11 cellular contexts compared by ENCODE assay signal in the genomic region with DNA sequence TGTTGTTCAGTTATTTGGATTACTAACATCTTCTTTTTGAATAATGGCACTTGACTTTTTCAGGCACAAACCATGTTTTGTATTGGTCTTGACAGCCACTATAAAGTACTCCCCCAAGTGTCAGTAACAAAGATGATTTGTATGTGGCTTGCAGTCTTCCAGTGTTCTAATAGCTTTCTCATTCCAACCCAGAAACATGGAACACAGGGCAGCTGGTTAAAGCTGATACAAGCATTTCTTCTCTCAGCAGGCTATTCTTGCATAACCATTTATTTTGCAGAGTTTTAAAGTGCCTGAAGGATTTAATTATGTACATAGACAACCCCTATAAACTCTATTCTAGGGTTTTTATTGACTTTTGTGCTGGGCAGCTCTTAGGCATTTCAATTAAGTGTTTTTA.
DNase-seq lines count a peak whose midpoint lies in the region; ATAC-seq, FAIRE-seq and TF ChIP-seq lines count a peak whose summit lies in the region.
"Had no signal": no experiment of that assay in that cellular context is flagged by ENCODE, and none has a peak within 500 bp of the region (broad histone marks: within the 10 kb centered on the region; RNA-seq: fewer than 3 reads in every experiment).

No MANE protein-coding gene starts in this region.

- CTCF ChIA-PET in A673 (lab: Charles Lee): interaction anchor here (0.6 kb wide), 1 partner anchor 10 kb away, joined by 3 read pairs; no protein-coding TSS in a partner anchor
- CTCF ChIA-PET in HepG2 (lab: Yijun Ruan, JAX; ENCODE audit: low intra/inter-chr PET ratio, low total read pairs): no interaction called here

- no peak overlapping the region for H3K18ac ChIP-seq in mesenchymal stem cell (ENCODE audit: low read depth in 1 of 2, low read length in 2 of 2)

- POLR2A ChIA-PET in A673 (lab: Charles Lee; ENCODE audit: low non-redundant PET) (no interaction called here), HepG2 (lab: Yijun Ruan, JAX) (no interaction called here)

- no peaks in the 10 kb centered on the region for H3K79me2 ChIP-seq in Karpas-422 (ENCODE audit: low read length)
- H3K79me2 ChIP-seq in HepG2 (ENCODE audit: insufficient read depth, low read length): no peaks in the 10 kb centered on the region

- peak overlapping the region; percentile 40 for H3K4me3 ChIP-seq in A673 (ENCODE audit: low read depth, low read length, poor library complexity, severe bottlenecking)
- no peak overlapping the region for H3K4me3 ChIP-seq in Karpas-422 (ENCODE audit: low read length)
- no peak overlapping the region for H3K4me3 ChIP-seq in mesenchymal stem cell (ENCODE audit: insufficient read depth in 1 of 2, low read depth in 1 of 2, low read length in 2 of 2)
- no peak overlapping the region for H3K4me3 ChIP-seq in HepG2 (replicated peaks in 1 of 3; ENCODE audit: insufficient read depth in 1 of 3, low read depth in 2 of 3, low read length in 3 of 3)
- H3K4me3 ChIP-seq: body of pancreas had no signal

- peak overlapping the region; percentile 88 for H3K27ac ChIP-seq in A673 (ENCODE audit: low read depth, low read length, poor library complexity, severe bottlenecking)
- no peak overlapping the region for H3K27ac ChIP-seq in Karpas-422 (ENCODE audit: low read length)
- H3K27ac ChIP-seq in mesenchymal stem cell (ENCODE audit: low read length, poor library complexity, severe bottlenecking): no peak overlapping the region
- H3K27ac ChIP-seq in HepG2 (ENCODE audit: extremely low read length, insufficient read depth, low read length): no peak overlapping the region

- H4K91ac ChIP-seq in mesenchymal stem cell (ENCODE audit: low read length): no peak overlapping the region

- H3K4me2 ChIP-seq in Karpas-422 (ENCODE audit: low read depth, low read length, poor library complexity, severe bottlenecking) (no peak overlapping the region), mesenchymal stem cell (ENCODE audit: low read length, poor library complexity, severe bottlenecking) (no peak overlapping the region), HepG2 (ENCODE audit: low read depth, low read length) (no peak overlapping the region)

- no TSS peak for BruUV-seq in A673 (replicated peaks; lab: Mats Ljungman, UMichigan)
- BruUV-seq in HepG2 (replicated peaks; lab: Mats Ljungman, UMichigan): no TSS peak

- ATAC-seq in HG03342 (IDR thresholded peaks at IDR 0.05; ENCODE audit: unreplicated experiment) (no peak), HepG2 (no peak), HG02642 (IDR thresholded peaks at IDR 0.05; ENCODE audit: poor library complexity, unreplicated experiment) (no peak), HG03139 (IDR thresholded peaks at IDR 0.05; ENCODE audit: unreplicated experiment) (no peak)

- peaks cover 1% of the 10 kb centered on the region for H3K79me1 ChIP-seq in mesenchymal stem cell (replicated peaks; ENCODE audit: low read length, poor library complexity, severe bottlenecking)

- H4K20me1 ChIP-seq in Karpas-422 (ENCODE audit: insufficient read depth, low read depth, low read length) (no peaks in the 10 kb centered on the region), HepG2 (ENCODE audit: insufficient read depth, low read length) (no peaks in the 10 kb centered on the region)

- TF ChIP-seq CTCF in A673 (conservative IDR thresholded peaks at IDR 0.05; ENCODE audit: low read depth, low read length) (0 out of 2 replicates have a peak, but pooled peaks have one; percentile 11), HepG2 (CRISPR knock-in tag; IDR thresholded peaks at IDR 0.05) (no peak)

- no peak overlapping the region for H2BK120ac ChIP-seq in mesenchymal stem cell (ENCODE audit: low read depth, low read length)

- no peaks in the 10 kb centered on the region for H3K27me3 ChIP-seq in A673 (replicated peaks; ENCODE audit: insufficient read depth, low read depth, low read length, poor library complexity)
- H3K27me3 ChIP-seq in Karpas-422 (ENCODE audit: low read length): no peaks in the 10 kb centered on the region
- no peaks in the 10 kb centered on the region for H3K27me3 ChIP-seq in mesenchymal stem cell (ENCODE audit: control insufficient read depth in 1 of 2, insufficient read depth in 1 of 2, low read length in 2 of 2)
- H3K27me3 ChIP-seq in HepG2 (ENCODE audit: control insufficient read depth in 1 of 2, insufficient read depth in 2 of 2, low read length in 2 of 2): no peaks in the 10 kb centered on the region
- H3K27me3 ChIP-seq: body of pancreas had no signal

- H3K36me3 ChIP-seq in A673 (ENCODE audit: insufficient read depth, low read length, poor library complexity, severe bottlenecking) (no peaks in the 10 kb centered on the region), Karpas-422 (ENCODE audit: insufficient read depth, low read length) (no peaks in the 10 kb centered on the region), mesenchymal stem cell (ENCODE audit: control insufficient read depth in 1 of 2, insufficient read depth in 2 of 2, low read depth in 1 of 2, low read length in 2 of 2) (no peaks in the 10 kb centered on the region), HepG2 (replicated peaks in 1 of 2; ENCODE audit: control insufficient read depth in 1 of 2, insufficient read depth in 2 of 2, low read length in 2 of 2) (no peaks in the 10 kb centered on the region)

- DNase-seq in A673 (ENCODE audit: low spot score): peak; percentile 83
- DNase-seq in Karpas-422: peak; percentile 4
- DNase-seq in dermis microvascular lymphatic vessel endothelial cell (ENCODE audit: low read depth in 2 of 2): peak; percentile 9 to 70
- peak; percentile 39 for DNase-seq in mesenchymal stem cell
- no peak for DNase-seq in HepG2 (ENCODE audit: low spot score)
- DNase-seq: body of pancreas, GDM1, NCI-H1092 treated with DMSO at 0.1 percent for 48 hours had no signal

- no peak for TF ChIP-seq RAD21 in HepG2 (CRISPR knock-in tag; IDR thresholded peaks at IDR 0.05)

- H3K4ac ChIP-seq in mesenchymal stem cell (ENCODE audit: low read depth in 1 of 2, low read length in 2 of 2): no peak overlapping the region

- H3K9me2 ChIP-seq in Karpas-422 (replicated peaks; ENCODE audit: insufficient read depth, low read length): no peaks in the 10 kb centered on the region

- no peak overlapping the region for H2BK5ac ChIP-seq in mesenchymal stem cell (ENCODE audit: low read depth, low read length, poor library complexity, severe bottlenecking)

- H3K9me3 ChIP-seq in A673 (ENCODE audit: low read depth, low read length, poor library complexity, severe bottlenecking) (no peaks in the 10 kb centered on the region), Karpas-422 (ENCODE audit: low read length) (no peaks in the 10 kb centered on the region), mesenchymal stem cell (ENCODE audit: control insufficient read depth, low read length) (no peaks in the 10 kb centered on the region), HepG2 (ENCODE audit: low read length) (no peaks in the 10 kb centered on the region)
- H3K9me3 ChIP-seq: body of pancreas had no signal

- FAIRE-seq in HepG2 (lab: Jason Lieb, UNC): no peak

- H2AK5ac ChIP-seq in mesenchymal stem cell (ENCODE audit: low read length, severe bottlenecking): no peak overlapping the region

- no peak overlapping the region for H3K14ac ChIP-seq in mesenchymal stem cell (ENCODE audit: low read length in 2 of 2)

- no peak overlapping the region for H4K8ac ChIP-seq in mesenchymal stem cell (ENCODE audit: low read length)

- intact Hi-C loops in A673 (cut with micrococcal nuclease; ENCODE audit: unreplicated experiment): loop anchor here (10.0 kb wide), 1 partner anchor 522 kb away; a partner anchor contains a TSS
- intact Hi-C loops in HepG2 (cut with micrococcal nuclease; ENCODE audit: unreplicated experiment): no loop called here

- H3K9ac ChIP-seq in Karpas-422 (ENCODE audit: low read length): no peak overlapping the region
- H3K9ac ChIP-seq in mesenchymal stem cell (ENCODE audit: low read length): no peak overlapping the region
- H3K9ac ChIP-seq in HepG2 (ENCODE audit: insufficient read depth, low read depth, low read length): no peak overlapping the region

- TF ChIP-seq EP300 in HepG2 (IDR thresholded peaks at IDR 0.05; ENCODE audit: low read depth in 2 of 2, low read length in 2 of 2) (no peak), HepG2 (CRISPR knock-in tag; IDR thresholded peaks at IDR 0.05; ENCODE audit: borderline replicate concordance) (no peak)

- H3K4me1 ChIP-seq in A673 (ENCODE audit: insufficient read depth, low read length, poor library complexity, severe bottlenecking) (peaks cover 67% of the 10 kb centered on the region), Karpas-422 (ENCODE audit: low read length) (no peaks in the 10 kb centered on the region), mesenchymal stem cell (ENCODE audit: control insufficient read depth, insufficient read depth, low read depth, low read length) (peaks cover 2% of the 10 kb centered on the region), HepG2 (ENCODE audit: insufficient read depth, low read length) (no peaks in the 10 kb centered on the region)

- H3K23ac ChIP-seq in mesenchymal stem cell (ENCODE audit: low read length in 2 of 2): no peak overlapping the region

- in situ Hi-C loops in HepG2 (cut with HindIII; ENCODE audit: extremely low pct_ligation_motif_present, low pct_unique_long_range_greater_than_20kb): no loop called here

- no peak overlapping the region for H2BK15ac ChIP-seq in mesenchymal stem cell (ENCODE audit: low read depth, poor library complexity, severe bottlenecking)

- H2BK12ac ChIP-seq in mesenchymal stem cell (ENCODE audit: low read length in 2 of 2): no peak overlapping the region

- H2AFZ ChIP-seq in Karpas-422 (ENCODE audit: low read length) (no peak overlapping the region), mesenchymal stem cell (ENCODE audit: low read depth, low read length) (no peak overlapping the region), HepG2 (ENCODE audit: low read length) (no peak overlapping the region)

- TF ChIP-seq POLR2A in HepG2 (IDR thresholded peaks at IDR 0.05; ENCODE audit: insufficient read depth in 1 of 2, low read depth in 2 of 2, low read length in 2 of 2): no peak

TF ChIP-seq in HepG2, 621 proteins besides CTCF, POLR2A, EP300 and RAD21 (continues in another document):
- TF ChIP-seq, protein P1, sequence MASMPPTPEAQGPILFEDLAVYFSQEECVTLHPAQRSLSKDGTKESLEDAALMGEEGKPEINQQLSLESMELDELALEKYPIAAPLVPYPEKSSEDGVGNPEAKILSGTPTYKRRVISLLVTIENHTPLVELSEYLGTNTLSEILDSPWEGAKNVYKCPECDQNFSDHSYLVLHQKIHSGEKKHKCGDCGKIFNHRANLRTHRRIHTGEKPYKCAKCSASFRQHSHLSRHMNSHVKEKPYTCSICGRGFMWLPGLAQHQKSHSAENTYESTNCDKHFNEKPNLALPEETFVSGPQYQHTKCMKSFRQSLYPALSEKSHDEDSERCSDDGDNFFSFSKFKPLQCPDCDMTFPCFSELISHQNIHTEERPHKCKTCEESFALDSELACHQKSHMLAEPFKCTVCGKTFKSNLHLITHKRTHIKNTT (CRISPR knock-in tag; IDR thresholded peaks at IDR 0.05): no peak
- TF ChIP-seq KLF6 (CRISPR knock-in tag; IDR thresholded peaks at IDR 0.05) (no peak), SMAD1 (CRISPR knock-in tag; IDR thresholded peaks at IDR 0.05; ENCODE audit: borderline replicate concordance, low read depth) (no peak), ZBTB42 (CRISPR knock-in tag; IDR thresholded peaks at IDR 0.05) (no peak), MED13 (CRISPR knock-in tag; IDR thresholded peaks at IDR 0.05) (no peak), MYC (CRISPR knock-in tag; IDR thresholded peaks at IDR 0.05; ENCODE audit: borderline replicate concordance) (no peak), ZNF367 (CRISPR knock-in tag; IDR thresholded peaks at IDR 0.05; ENCODE audit: borderline replicate concordance) (no peak)
